ENCODE assay signal across 13 cellular contexts in genomic region chr1:156262461-156263287, GRCh38. TPM values are rescaled to one million over a fixed set of nuclear protein-coding genes. Genes with fewer than 3 reads are reported as not detected.
DNase-seq lines count a peak whose midpoint lies in the region; ATAC-seq and TF ChIP-seq lines count a peak whose summit lies in the region.
"Had no signal": no experiment of that assay in that cellular context is flagged by ENCODE, and none has a peak within 500 bp of the region (broad histone marks: within the 10 kb centered on the region; RNA-seq: fewer than 3 reads in every experiment).

No MANE protein-coding gene starts in this region.

- H3K4me3 ChIP-seq in CD8-positive, alpha-beta memory T cell (ENCODE audit: low read length): no peak overlapping the region
- H3K4me3 ChIP-seq in mammary epithelial cell (replicated peaks in 1 of 3; ENCODE audit: insufficient read depth in 1 of 3, low read depth in 2 of 3, low read length in 3 of 3) (no peak overlapping the region), mesenchymal stem cell (ENCODE audit: insufficient read depth in 1 of 2, low read depth in 1 of 2, low read length in 2 of 2) (peak overlapping the region in 1 of 2 experiments; percentile 21)
- H3K4me3 ChIP-seq in naive thymus-derived CD4-positive, alpha-beta T cell (ENCODE audit: low read length): no peak overlapping the region
- H3K4me3 ChIP-seq: lower lobe of right lung, right lobe of liver had no signal

- intact Hi-C loops in mammary epithelial cell (cut with micrococcal nuclease): loop anchor here (2.0 kb wide), 1 partner anchor 20 kb away; the partner anchor contains the start of gene SMG5
- intact Hi-C loops in Calu3 (cut with micrococcal nuclease; ENCODE audit: unreplicated experiment): no loop called here
- intact Hi-C loops in naive thymus-derived CD4-positive, alpha-beta T cell (cut with micrococcal nuclease): no loop called here

- POLR2A ChIA-PET in CD8-positive, alpha-beta memory T cell (lab: Charles Lee): no interaction called here
- POLR2A ChIA-PET in naive thymus-derived CD4-positive, alpha-beta T cell (lab: Charles Lee): interaction anchor here (0.9 kb wide), 1 partner anchor 20 kb away, joined by 3 read pairs; the partner anchor contains the start of gene SMG5

- no peak for TF ChIP-seq CTCF in mammary epithelial cell (conservative IDR thresholded peaks at IDR 0.05 in 1 of 2, IDR thresholded peaks at IDR 0.05 in 1 of 2; ENCODE audit: extremely low read depth in 1 of 2, insufficient read depth in 1 of 2, low read depth in 1 of 2, low read length in 2 of 2)
- no peak for TF ChIP-seq CTCF in mesothelial cell of epicardium (IDR thresholded peaks at IDR 0.05; ENCODE audit: unreplicated experiment)
- no peak for TF ChIP-seq CTCF in Calu3 (IDR thresholded peaks at IDR 0.05; ENCODE audit: unreplicated experiment)

- H3K27ac Mint-ChIP-seq in CD8-positive, alpha-beta memory T cell: peak overlapping the region in 5 of 8 donors; percentile 12 to 42 (median 24)
- H3K27ac Mint-ChIP-seq in mesothelial cell of epicardium: no peak overlapping the region
- H3K27ac Mint-ChIP-seq in Calu3 (ENCODE audit: unreplicated experiment): no peak overlapping the region
- H3K27ac Mint-ChIP-seq in naive thymus-derived CD4-positive, alpha-beta T cell: peak overlapping the region in 2 of 9 donors; percentile 7 to 56

- no peaks in the 10 kb centered on the region for H3K27me3 ChIP-seq in CD8-positive, alpha-beta memory T cell (ENCODE audit: insufficient read depth, low read length, poor library complexity, severe bottlenecking)
- H3K27me3 ChIP-seq in mammary epithelial cell (ENCODE audit: insufficient read depth, low read length): no peaks in the 10 kb centered on the region
- H3K27me3 ChIP-seq in mesenchymal stem cell (ENCODE audit: control insufficient read depth in 1 of 2, insufficient read depth in 1 of 2, low read length in 2 of 2): no peaks in the 10 kb centered on the region
- no peaks in the 10 kb centered on the region for H3K27me3 ChIP-seq in naive thymus-derived CD4-positive, alpha-beta T cell (ENCODE audit: control insufficient read depth in 2 of 2, insufficient read depth in 2 of 2, low read length in 2 of 2)
- H3K27me3 ChIP-seq: right lobe of liver had no signal

- H3K9me3 Mint-ChIP-seq in CD8-positive, alpha-beta memory T cell: no peaks in the 10 kb centered on the region
- no peaks in the 10 kb centered on the region for H3K9me3 Mint-ChIP-seq in mesothelial cell of epicardium
- H3K9me3 Mint-ChIP-seq in Calu3 (ENCODE audit: low read depth, unreplicated experiment): no peaks in the 10 kb centered on the region
- H3K9me3 Mint-ChIP-seq in naive thymus-derived CD4-positive, alpha-beta T cell: peaks cover 0 to 2% (median 0%) of the 10 kb centered on the region in 11 donors

- H3K79me1 ChIP-seq in mesenchymal stem cell (replicated peaks; ENCODE audit: low read length, poor library complexity, severe bottlenecking): peaks cover 37% of the 10 kb centered on the region

- no peak overlapping the region for H3K4me3 Mint-ChIP-seq in CD8-positive, alpha-beta memory T cell
- H3K4me3 Mint-ChIP-seq in mesothelial cell of epicardium (no peak overlapping the region), Calu3 (ENCODE audit: low read depth, unreplicated experiment) (no peak overlapping the region)
- no peak overlapping the region for H3K4me3 Mint-ChIP-seq in naive thymus-derived CD4-positive, alpha-beta T cell

- no peak overlapping the region for H3K14ac ChIP-seq in mesenchymal stem cell (ENCODE audit: low read length in 2 of 2)

- no peak overlapping the region for H3K18ac ChIP-seq in mesenchymal stem cell (ENCODE audit: low read depth in 1 of 2, low read length in 2 of 2)

- no peaks in the 10 kb centered on the region for H3K27me3 Mint-ChIP-seq in CD8-positive, alpha-beta memory T cell
- H3K27me3 Mint-ChIP-seq in mesothelial cell of epicardium (ENCODE audit: low read depth) (no peaks in the 10 kb centered on the region), Calu3 (ENCODE audit: unreplicated experiment) (no peaks in the 10 kb centered on the region)
- no peaks in the 10 kb centered on the region for H3K27me3 Mint-ChIP-seq in naive thymus-derived CD4-positive, alpha-beta T cell

- no peak for DNase-seq in CD8-positive, alpha-beta memory T cell
- DNase-seq in M059J (ENCODE audit: low read depth) (peak; percentile 95), mammary epithelial cell (peak; percentile 91), mesenchymal stem cell (no peak), mesothelial cell of epicardium (ENCODE audit: low spot score in 2 of 2, unreplicated experiment in 2 of 2) (no peak), DMS153 (lab: John Stamatoyannopoulos, UW) (no peak), Calu3 (no peak)
- DNase-seq in naive thymus-derived CD4-positive, alpha-beta T cell: no peak
- DNase-seq: activated gamma-delta T cell treated with Interleukin-2 at 50 U/mL for 16 hours, H7, lower lobe of right lung, NCI-H1694 treated with DMSO at 0.1 percent for 48 hours, right lobe of liver had no signal

- peaks cover 0 to 2% (median 0%) of the 10 kb centered on the region in 3 donors for H3K4me1 Mint-ChIP-seq in CD8-positive, alpha-beta memory T cell
- no peaks in the 10 kb centered on the region for H3K4me1 Mint-ChIP-seq in mesothelial cell of epicardium
- no peaks in the 10 kb centered on the region for H3K4me1 Mint-ChIP-seq in Calu3 (ENCODE audit: low read depth, unreplicated experiment)
- peaks cover 0 to 21% (median 3%) of the 10 kb centered on the region in 7 donors for H3K4me1 Mint-ChIP-seq in naive thymus-derived CD4-positive, alpha-beta T cell

- WGBS in mammary epithelial cell (ENCODE audit: low coverage, missing lambda C conversion rate): 19% methylated on average over 9 of the region's 9 CpGs
- WGBS in mesenchymal stem cell: 81% methylated on average over 9 of the region's 9 CpGs

- H3K9me3 ChIP-seq in CD8-positive, alpha-beta memory T cell (ENCODE audit: low read length): no peaks in the 10 kb centered on the region
- no peaks in the 10 kb centered on the region for H3K9me3 ChIP-seq in mammary epithelial cell (replicated peaks; ENCODE audit: insufficient read depth, low read length)
- no peaks in the 10 kb centered on the region for H3K9me3 ChIP-seq in mesenchymal stem cell (ENCODE audit: control insufficient read depth, low read length)
- no peaks in the 10 kb centered on the region for H3K9me3 ChIP-seq in naive thymus-derived CD4-positive, alpha-beta T cell (ENCODE audit: control insufficient read depth in 2 of 3, low read length in 3 of 3)
- H3K9me3 ChIP-seq: lower lobe of right lung, right lobe of liver had no signal

- no peak overlapping the region for H2BK120ac ChIP-seq in mesenchymal stem cell (ENCODE audit: low read depth, low read length)

- no TSS peak for BruUV-seq in mammary epithelial cell (replicated peaks; lab: Mats Ljungman, UMichigan)
- BruUV-seq in Calu3 (replicated peaks; lab: Mats Ljungman, UMichigan): no TSS peak

- H3K23ac ChIP-seq in mesenchymal stem cell (ENCODE audit: low read length in 2 of 2): no peak overlapping the region

- in situ Hi-C loops in mammary epithelial cell (cut with MboI; ENCODE audit: low sequenced_read_pairs in 2 of 2): no loop called here

- H3K4me2 ChIP-seq in mammary epithelial cell (ENCODE audit: insufficient read depth, low read depth, low read length) (peak overlapping the region; percentile 53), mesenchymal stem cell (ENCODE audit: low read length, poor library complexity, severe bottlenecking) (no peak overlapping the region)

- no peak overlapping the region for H2AK5ac ChIP-seq in mesenchymal stem cell (ENCODE audit: low read length, severe bottlenecking)

- H2BK5ac ChIP-seq in mesenchymal stem cell (ENCODE audit: low read depth, low read length, poor library complexity, severe bottlenecking): no peak overlapping the region

- CTCF ChIA-PET in CD8-positive, alpha-beta memory T cell (lab: Charles Lee): interaction anchor here (1.3 kb wide), 1 partner anchor 20 kb away, joined by 3 read pairs; the partner anchor contains the start of gene SMG5
- CTCF ChIA-PET in mammary epithelial cell (lab: Charles Lee; ENCODE audit: low non-redundant PET) (interaction anchor here (0.5 kb wide), 1 partner anchor 37 kb away, joined by 14 read pairs; no protein-coding TSS in a partner anchor), Calu3 (lab: Charles Lee) (no interaction called here)
- CTCF ChIA-PET in naive thymus-derived CD4-positive, alpha-beta T cell (lab: Charles Lee): no interaction called here

- peaks cover 18 to 88% (median 27%) of the 10 kb centered on the region in 3 donors for H3K36me3 Mint-ChIP-seq in CD8-positive, alpha-beta memory T cell
- H3K36me3 Mint-ChIP-seq in mesothelial cell of epicardium: peaks cover 63% of the 10 kb centered on the region
- peaks cover 88% of the 10 kb centered on the region for H3K36me3 Mint-ChIP-seq in Calu3 (ENCODE audit: insufficient read depth, unreplicated experiment)
- peaks cover 29 to 75% (median 44%) of the 10 kb centered on the region in 5 donors for H3K36me3 Mint-ChIP-seq in naive thymus-derived CD4-positive, alpha-beta T cell

- H3K4me1 ChIP-seq in CD8-positive, alpha-beta memory T cell (ENCODE audit: insufficient read depth, low read length): no peaks in the 10 kb centered on the region
- peaks cover 65% of the 10 kb centered on the region for H3K4me1 ChIP-seq in mammary epithelial cell (ENCODE audit: insufficient read depth, low read length)
- H3K4me1 ChIP-seq in mesenchymal stem cell (ENCODE audit: control insufficient read depth, insufficient read depth, low read depth, low read length): no peaks in the 10 kb centered on the region
- no peaks in the 10 kb centered on the region for H3K4me1 ChIP-seq in naive thymus-derived CD4-positive, alpha-beta T cell (ENCODE audit: control insufficient read depth in 2 of 2, insufficient read depth in 2 of 2, low read length in 2 of 2)
- H3K4me1 ChIP-seq: lower lobe of right lung, right lobe of liver had no signal

- no peak for ATAC-seq in naive thymus-derived CD4-positive, alpha-beta T cell

- H3K27ac ChIP-seq in CD8-positive, alpha-beta memory T cell (ENCODE audit: low read depth, low read length): no peak overlapping the region
- H3K27ac ChIP-seq in mammary epithelial cell (ENCODE audit: insufficient read depth, low read depth, low read length): peak overlapping the region; percentile 81
- no peak overlapping the region for H3K27ac ChIP-seq in mesenchymal stem cell (ENCODE audit: low read length, poor library complexity, severe bottlenecking)
- H3K27ac ChIP-seq in naive thymus-derived CD4-positive, alpha-beta T cell (ENCODE audit: low read depth, low read length): no peak overlapping the region
- H3K27ac ChIP-seq: lower lobe of right lung, right lobe of liver had no signal

- H3K79me2 ChIP-seq in mammary epithelial cell (ENCODE audit: insufficient read depth, low read length): peaks cover 7% of the 10 kb centered on the region

- H2AFZ ChIP-seq in mammary epithelial cell (ENCODE audit: low read depth, low read length) (no peak overlapping the region), mesenchymal stem cell (ENCODE audit: low read depth, low read length) (no peak overlapping the region)

- H4K20me1 ChIP-seq in mammary epithelial cell (ENCODE audit: insufficient read depth, low read length): no peaks in the 10 kb centered on the region

- no peak overlapping the region for H2BK15ac ChIP-seq in mesenchymal stem cell (ENCODE audit: low read depth, poor library complexity, severe bottlenecking)

- H4K91ac ChIP-seq in mesenchymal stem cell (ENCODE audit: low read length): no peak overlapping the region

- H3K9ac ChIP-seq in mammary epithelial cell (ENCODE audit: insufficient read depth, low read length) (peak overlapping the region; percentile 30), mesenchymal stem cell (ENCODE audit: low read length) (peak overlapping the region; percentile 38)

- no peak overlapping the region for H4K8ac ChIP-seq in mesenchymal stem cell (ENCODE audit: low read length)

- dilution Hi-C loops in mammary epithelial cell (cut with HindIII; ENCODE audit: low sequenced_read_pairs): loop anchor here (5.0 kb wide), 1 partner anchor 35 kb away; the partner anchor contains the start of genes GLMP and VHLL

- H3K36me3 ChIP-seq in CD8-positive, alpha-beta memory T cell (ENCODE audit: insufficient read depth, low read length): peaks cover 73% of the 10 kb centered on the region
- peaks cover 51% of the 10 kb centered on the region for H3K36me3 ChIP-seq in mammary epithelial cell (ENCODE audit: insufficient read depth, low read length)
- H3K36me3 ChIP-seq in mesenchymal stem cell (ENCODE audit: control insufficient read depth in 1 of 2, insufficient read depth in 2 of 2, low read depth in 1 of 2, low read length in 2 of 2): peaks cover 86 to 89% of the 10 kb centered on the region in 2 experiments
- H3K36me3 ChIP-seq in naive thymus-derived CD4-positive, alpha-beta T cell (ENCODE audit: control insufficient read depth in 2 of 3, insufficient read depth in 3 of 3, low read length in 3 of 3): peaks cover 20 to 88% (median 35%) of the 10 kb centered on the region in 3 experiments

- H2BK12ac ChIP-seq in mesenchymal stem cell (ENCODE audit: low read length in 2 of 2): no peak overlapping the region

- no peak overlapping the region for H3K4ac ChIP-seq in mesenchymal stem cell (ENCODE audit: low read depth in 1 of 2, low read length in 2 of 2)

RNA-seq across cellular contexts. Expression of gene PAQR6, which starts 14.8 kb away (rescaled TPM):
- 1 to 10 TPM; 1.9 TPM for total RNA-seq in CD8-positive, alpha-beta memory T cell
- 0.53 TPM for polyA plus RNA-seq in CD8-positive, alpha-beta memory T cell
- 0.37 and 1.0 TPM in 2 replicates for total RNA-seq in M059J (2014; rRNA removed; shearing (Covaris generic))
- total RNA-seq in mammary epithelial cell (1 to 10 TPM; 2.8 to 7.6 TPM), mesothelial cell of epicardium (30.1 to 32.0 TPM (median 30.7 TPM) in 3 replicates), Calu3 (2022) (20.4 and 21.2 TPM in 2 replicates)
- polyA plus RNA-seq in mammary epithelial cell: 1.6 TPM
- polyA minus RNA-seq in mammary epithelial cell: 1.2 TPM
- 3.5 TPM for polyA plus RNA-seq in mesenchymal stem cell (2013, experiment 1 of 2)
- polyA plus RNA-seq in mesenchymal stem cell (2013, experiment 2 of 2): 2.6 TPM
- 1 to 10 TPM; 1.4 to 6.2 (median 2.9) TPM for total RNA-seq in naive thymus-derived CD4-positive, alpha-beta T cell
- under 1 TPM in 1 of 2 donors, not detected in 1; 0.22 TPM for polyA plus RNA-seq in naive thymus-derived CD4-positive, alpha-beta T cell

RNA-seq across cellular contexts. Expression of gene SMG5, which starts 20.0 kb away (rescaled TPM):
- total RNA-seq in CD8-positive, alpha-beta memory T cell: 100 to 1,000 TPM; 110 to 117 TPM
- 27.3 TPM for polyA plus RNA-seq in CD8-positive, alpha-beta memory T cell
- 66.7 and 97.0 TPM in 2 replicates for total RNA-seq in M059J (2014; rRNA removed; shearing (Covaris generic))
- 10 to 100 TPM; 74.5 to 76.7 TPM for total RNA-seq in mammary epithelial cell
- polyA plus RNA-seq in mammary epithelial cell: 25.5 TPM
- 46.2 TPM for polyA minus RNA-seq in mammary epithelial cell
- 27.9 TPM for polyA plus RNA-seq in mesenchymal stem cell (2013, experiment 1 of 2)
- polyA plus RNA-seq in mesenchymal stem cell (2013, experiment 2 of 2): 28.1 TPM
- 99.8 to 105 TPM (median 103 TPM) in 3 replicates for total RNA-seq in mesothelial cell of epicardium
- 117 and 118 TPM in 2 replicates for total RNA-seq in Calu3 (2022)
- 10 to 100 TPM; 65.7 to 74.0 (median 69.4) TPM for total RNA-seq in naive thymus-derived CD4-positive, alpha-beta T cell
- 10 to 100 TPM; 14.4 to 38.4 TPM for polyA plus RNA-seq in naive thymus-derived CD4-positive, alpha-beta T cell

RNA-seq across cellular contexts. Expression of gene BGLAP, which starts 20.7 kb away (rescaled TPM):
- total RNA-seq in CD8-positive, alpha-beta memory T cell: 1 to 10 TPM in 1 of 2 experiments, under 1 TPM in 1; 0.97 to 1.5 TPM
- polyA plus RNA-seq in CD8-positive, alpha-beta memory T cell: not detected
- total RNA-seq in M059J (2014; rRNA removed; shearing (Covaris generic)): not detected in 2 replicates
- total RNA-seq in mammary epithelial cell (not detected), mesothelial cell of epicardium (5.8 to 7.3 TPM (median 6.8 TPM) in 3 replicates), Calu3 (2022) (2.0 and 2.6 TPM in 2 replicates)
- 0.29 TPM for polyA plus RNA-seq in mammary epithelial cell
- not detected for polyA minus RNA-seq in mammary epithelial cell
- 0.29 TPM for polyA plus RNA-seq in mesenchymal stem cell (2013, experiment 1 of 2)
- polyA plus RNA-seq in mesenchymal stem cell (2013, experiment 2 of 2): 0.04 TPM
- total RNA-seq in naive thymus-derived CD4-positive, alpha-beta T cell: 1 to 10 TPM; 2.8 to 7.4 (median 4.9) TPM
- polyA plus RNA-seq in naive thymus-derived CD4-positive, alpha-beta T cell: under 1 TPM in 1 of 2 donors, not detected in 1; 0.33 TPM

RNA-seq across cellular contexts. Expression of gene TMEM79, which starts 21.5 kb away (rescaled TPM):
- 10 to 100 TPM; 10.8 to 11.2 TPM for total RNA-seq in CD8-positive, alpha-beta memory T cell
- 5.6 TPM for polyA plus RNA-seq in CD8-positive, alpha-beta memory T cell
- total RNA-seq in M059J (2014; rRNA removed; shearing (Covaris generic)): 2.1 and 2.2 TPM in 2 replicates
- total RNA-seq in mammary epithelial cell: 10 to 100 TPM in 1 of 2 donors, 1 to 10 TPM in 1; 5.0 to 18.4 TPM
- 26.2 TPM for polyA plus RNA-seq in mammary epithelial cell
- polyA minus RNA-seq in mammary epithelial cell: 31.2 TPM
- polyA plus RNA-seq in mesenchymal stem cell (2013, experiment 1 of 2): 1.0 TPM
- 0.85 TPM for polyA plus RNA-seq in mesenchymal stem cell (2013, experiment 2 of 2)
- total RNA-seq in mesothelial cell of epicardium: 5.7 to 6.9 TPM (median 6.1 TPM) in 3 replicates
- total RNA-seq in Calu3 (2022): 12.8 and 12.9 TPM in 2 replicates
- total RNA-seq in naive thymus-derived CD4-positive, alpha-beta T cell: 10 to 100 TPM in 3 of 5 experiments, 1 to 10 TPM in 2; 4.3 to 18.6 (median 11.2) TPM
- polyA plus RNA-seq in naive thymus-derived CD4-positive, alpha-beta T cell: 1 to 10 TPM; 6.5 to 9.8 TPM

RNA-seq across cellular contexts. Expression of gene GLMP, which starts 32.8 kb away (rescaled TPM):
- 10 to 100 TPM; 19.5 to 20.9 TPM for total RNA-seq in CD8-positive, alpha-beta memory T cell
- polyA plus RNA-seq in CD8-positive, alpha-beta memory T cell: 18.9 TPM
- total RNA-seq in M059J (2014; rRNA removed; shearing (Covaris generic)): 95.1 and 99.0 TPM in 2 replicates
- total RNA-seq in mammary epithelial cell (10 to 100 TPM; 29.7 to 32.1 TPM), mesothelial cell of epicardium (60.2 to 64.2 TPM (median 63.2 TPM) in 3 replicates), Calu3 (2022) (31.0 and 39.7 TPM in 2 replicates)
- polyA plus RNA-seq in mammary epithelial cell: 16.1 TPM
- polyA minus RNA-seq in mammary epithelial cell: 14.0 TPM
- polyA plus RNA-seq in mesenchymal stem cell (2013, experiment 1 of 2): 160 TPM
- 165 TPM for polyA plus RNA-seq in mesenchymal stem cell (2013, experiment 2 of 2)
- total RNA-seq in naive thymus-derived CD4-positive, alpha-beta T cell: 10 to 100 TPM; 21.0 to 40.4 (median 24.5) TPM
- polyA plus RNA-seq in naive thymus-derived CD4-positive, alpha-beta T cell: 10 to 100 TPM; 17.6 to 19.3 TPM

Comparison
In these comparisons a context has a peak if more than half of its experiments do, and no peak if none do; other contexts are left out.
1. DNase-seq: peak in M059J (single experiment) and mammary epithelial cell (single experiment); none in CD8-positive, alpha-beta memory T cell (0 of 5), mesenchymal stem cell (single experiment), mesothelial cell of epicardium (0 of 2), DMS153 (single experiment), Calu3 (single experiment) and naive thymus-derived CD4-positive, alpha-beta T cell (0 of 9).
2. H3K27ac Mint-ChIP-seq: peak in CD8-positive, alpha-beta memory T cell (5 of 8); none in mesothelial cell of epicardium (single experiment) and Calu3 (single experiment).
3. CTCF ChIA-PET loops: an anchor here in CD8-positive, alpha-beta memory T cell (1.3 kb wide) and mammary epithelial cell (0.5 kb wide); none called in Calu3 and naive thymus-derived CD4-positive, alpha-beta T cell.